ENCODE assay signal across 24 cellular contexts in the genomic region with DNA sequence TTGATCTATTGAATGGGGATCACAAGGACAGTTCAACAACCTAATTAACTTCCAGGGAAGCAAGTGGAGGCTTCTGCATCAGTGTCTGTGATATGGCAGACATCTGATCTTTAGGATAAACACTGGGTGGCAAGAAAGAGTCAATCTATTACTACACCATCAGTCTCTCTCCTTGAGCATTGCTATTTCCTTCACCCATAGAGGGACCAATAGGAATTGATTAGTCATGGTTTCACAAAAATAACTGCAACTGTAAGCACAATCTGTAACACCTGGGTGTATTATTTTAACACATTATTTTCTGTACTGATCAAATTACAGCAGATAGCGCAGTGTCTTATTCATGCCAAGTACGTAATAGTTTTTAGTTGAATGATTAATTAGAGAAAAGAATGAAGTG. TPM values are rescaled to one million over a fixed set of nuclear protein-coding genes. Genes with fewer than 3 reads are reported as not detected.
DNase-seq lines count a peak whose midpoint lies in the region; ATAC-seq and TF ChIP-seq lines count a peak whose summit lies in the region.
"Had no signal": no experiment of that assay in that cellular context is flagged by ENCODE, and none has a peak within 500 bp of the region (broad histone marks: within the 10 kb centered on the region; RNA-seq: fewer than 3 reads in every experiment).

No MANE protein-coding gene starts in this region.

- TF ChIP-seq POLR2A in IMR-90 (IDR thresholded peaks at IDR 0.05; ENCODE audit: low read depth, low read length) (no peak), gastrocnemius medialis (IDR thresholded peaks at IDR 0.05) (no peak)

- no peak overlapping the region for H3K18ac ChIP-seq in IMR-90 (ENCODE audit: low read depth, low read length)

- TF ChIP-seq RAD21 in IMR-90 (IDR thresholded peaks at IDR 0.05; ENCODE audit: low read length): no peak

- H3K36me3 ChIP-seq in IMR-90 (ENCODE audit: control insufficient read depth, insufficient read depth, low read length) (peaks cover 14% of the 10 kb centered on the region), gastrocnemius medialis (peaks cover 0 to 80% of the 10 kb centered on the region in 2 donors)

- peaks cover 80% of the 10 kb centered on the region for H3K36me3 Mint-ChIP-seq in activated T-cell treated with anti-CD3 and anti-CD28 coated beads, Interleukin-2, amount 50 U/mL, for 24 hours (ENCODE audit: low read depth)
- H3K36me3 Mint-ChIP-seq in activated naive CD8-positive, alpha-beta T cell treated with anti-CD3 and anti-CD28 coated beads for 36 hours: peaks cover 49% of the 10 kb centered on the region

- no peak for DNase-seq in activated T-cell treated with anti-CD3 and anti-CD28 coated beads, Interleukin-2, amount 50 U/mL, for 24 hours
- DNase-seq in activated T-cell treated with anti-CD3 and anti-CD28 coated beads, Interleukin-2, amount 50 U/mL, for 48 hours: no peak
- DNase-seq in IMR-90 (no peak), gastrocnemius medialis (no peak), HuH-7.5 (ENCODE audit: low spot score) (no peak)
- no peak for DNase-seq in activated naive CD8-positive, alpha-beta T cell treated with anti-CD3 and anti-CD28 coated beads for 36 hours
- DNase-seq: activated CD4-positive, CD25-positive, alpha-beta regulatory T cell; activated CD8-positive, alpha-beta memory T cell treated with anti-CD3 and anti-CD28 coated beads, Interleukin-2, amount 10 ng/mL, durations not matched to agents 7 days and 5 days; activated gamma-delta T cell treated with Interleukin-2 at 50 U/mL for 16 hours; DMS 273 treated with DMSO at 0.1 percent for 48 hours; foreskin melanocyte; hypothalamus; left ventricle myocardium inferior; NCI-H187; NCI-H446; SW 1271 had no signal

- no peak overlapping the region for H2BK5ac ChIP-seq in IMR-90 (ENCODE audit: low read depth, low read length, poor library complexity, severe bottlenecking)

- no peaks in the 10 kb centered on the region for H3K9me3 ChIP-seq in IMR-90 (ENCODE audit: control insufficient read depth, insufficient read depth, low read length)
- H3K9me3 ChIP-seq in gastrocnemius medialis: no peaks in the 10 kb centered on the region
- H3K9me3 ChIP-seq: left ventricle myocardium inferior, thoracic aorta, vagina had no signal

- H3K4ac ChIP-seq in IMR-90 (ENCODE audit: low read depth, low read length): no peak overlapping the region

- H4K20me1 ChIP-seq in IMR-90 (ENCODE audit: insufficient read depth, low read length): no peaks in the 10 kb centered on the region; the same call in 1 of the 2 replicates

- no CpG with 5 or more reads among the region's 2 CpGs for WGBS in IMR-90 (ENCODE audit: extremely low coverage in 2 of 2, insufficient read length in 1 of 2), 2 experiments

- peaks cover 2% of the 10 kb centered on the region for H3K9me1 ChIP-seq in IMR-90 (ENCODE audit: insufficient read depth, low read length)

- POLR2A ChIA-PET in IMR-90 (lab: Charles Lee; ENCODE audit: unreplicated experiment): no interaction called here

- H3K27ac Mint-ChIP-seq in activated T-cell treated with anti-CD3 and anti-CD28 coated beads, Interleukin-2, amount 50 U/mL, for 24 hours: peak overlapping the region; percentile 42
- peak overlapping the region; percentile 77 for H3K27ac Mint-ChIP-seq in activated naive CD8-positive, alpha-beta T cell treated with anti-CD3 and anti-CD28 coated beads for 36 hours
- H3K27ac Mint-ChIP-seq: activated CD8-positive, alpha-beta memory T cell treated with anti-CD3 and anti-CD28 coated beads, Interleukin-2, amount 10 ng/mL, durations not matched to agents 7 days and 5 days; progenitor cell of endocrine pancreas had no signal

- H3K4me3 ChIP-seq in IMR-90 (ENCODE audit: insufficient read depth, low read depth, low read length) (no peak overlapping the region), gastrocnemius medialis (no peak overlapping the region)
- H3K4me3 ChIP-seq: left ventricle myocardium inferior, thoracic aorta, vagina had no signal

- dilution Hi-C loops in IMR-90 (cut with HindIII; ENCODE audit: low sequenced_read_pairs, unreplicated experiment): no loop called here

- H3K4me1 ChIP-seq in IMR-90 (ENCODE audit: control insufficient read depth, insufficient read depth, low read length) (no peaks in the 10 kb centered on the region; the same call in 1 of the 2 replicates), gastrocnemius medialis (peaks cover 7 to 17% of the 10 kb centered on the region in 2 donors)
- H3K4me1 ChIP-seq: vagina had no signal

- H4K91ac ChIP-seq in IMR-90 (ENCODE audit: insufficient read depth, low read depth, low read length): no peak overlapping the region

- H3K79me1 ChIP-seq in IMR-90 (ENCODE audit: low read depth in 1 of 2, low read length in 2 of 2): peaks cover 5 to 22% of the 10 kb centered on the region in 2 experiments; a peak in 3 of 4 replicates

- no peak overlapping the region for H3K9ac ChIP-seq in IMR-90 (ENCODE audit: low read depth, low read length)

- H3K27me3 ChIP-seq in IMR-90 (ENCODE audit: control insufficient read depth, insufficient read depth, low read length) (no peaks in the 10 kb centered on the region), gastrocnemius medialis (no peaks in the 10 kb centered on the region)
- H3K27me3 ChIP-seq: vagina had no signal

- no peak overlapping the region for H3K56ac ChIP-seq in IMR-90 (ENCODE audit: extremely low read depth, insufficient read depth, low read length)

- TF ChIP-seq CTCF in IMR-90 (conservative IDR thresholded peaks at IDR 0.05; ENCODE audit: low read depth, low read length) (no peak), gastrocnemius medialis (IDR thresholded peaks at IDR 0.05 in 4 of 5, conservative IDR thresholded peaks at IDR 0.05 in 1 of 5) (no peak)

- H3K9me3 Mint-ChIP-seq in activated T-cell treated with anti-CD3 and anti-CD28 coated beads, Interleukin-2, amount 50 U/mL, for 24 hours: no peaks in the 10 kb centered on the region
- H3K9me3 Mint-ChIP-seq in activated naive CD8-positive, alpha-beta T cell treated with anti-CD3 and anti-CD28 coated beads for 36 hours: no peaks in the 10 kb centered on the region
- H3K9me3 Mint-ChIP-seq: IgD-negative memory B cell had no signal

- no peaks in the 10 kb centered on the region for H3K27me3 Mint-ChIP-seq in activated T-cell treated with anti-CD3 and anti-CD28 coated beads, Interleukin-2, amount 50 U/mL, for 24 hours
- no peaks in the 10 kb centered on the region for H3K27me3 Mint-ChIP-seq in activated naive CD8-positive, alpha-beta T cell treated with anti-CD3 and anti-CD28 coated beads for 36 hours
- H3K27me3 Mint-ChIP-seq: activated CD8-positive, alpha-beta memory T cell treated with anti-CD3 and anti-CD28 coated beads, Interleukin-2, amount 10 ng/mL, durations not matched to agents 7 days and 5 days; IgD-negative memory B cell; progenitor cell of endocrine pancreas had no signal

- in situ Hi-C loops in IMR-90 (cut with MboI; ENCODE audit: low sequenced_read_pairs) (no loop called here), gastrocnemius medialis (cut with MboI; ENCODE audit: low sequenced_read_pairs in 4 of 4) (no loop called here)

- intact Hi-C loops in IMR-90 (cut with micrococcal nuclease): loop anchor here (5.0 kb wide), 2 partner anchors 37 to 112 kb away; no protein-coding TSS in a partner anchor
- intact Hi-C loops in gastrocnemius medialis (cut with DNase I; ENCODE audit: low total_unique reads): no loop called here

- peaks cover 48% of the 10 kb centered on the region for H3K4me1 Mint-ChIP-seq in activated T-cell treated with anti-CD3 and anti-CD28 coated beads, Interleukin-2, amount 50 U/mL, for 24 hours (ENCODE audit: low read depth)
- H3K4me1 Mint-ChIP-seq in activated naive CD8-positive, alpha-beta T cell treated with anti-CD3 and anti-CD28 coated beads for 36 hours: peaks cover 43% of the 10 kb centered on the region

- H4K5ac ChIP-seq in IMR-90 (ENCODE audit: low read depth, low read length): no peak overlapping the region

- ATAC-seq in IMR-90 (ENCODE audit: low read depth): no peak
- ATAC-seq in gastrocnemius medialis: no peak
- ATAC-seq in HG03469 (IDR thresholded peaks at IDR 0.05; ENCODE audit: unreplicated experiment): no peak
- ATAC-seq in HG02852 (IDR thresholded peaks at IDR 0.05; ENCODE audit: unreplicated experiment): no peak
- ATAC-seq: activated CD8-positive, alpha-beta memory T cell treated with anti-CD3 and anti-CD28 coated beads, Interleukin-2, amount 10 ng/mL, durations not matched to agents 7 days and 5 days; Right ventricle myocardium inferior had no signal

- H3K23ac ChIP-seq in IMR-90 (ENCODE audit: low read depth, low read length): no peak overlapping the region

- no peak overlapping the region for H2AK5ac ChIP-seq in IMR-90 (ENCODE audit: low read depth, low read length)

- H4K8ac ChIP-seq in IMR-90 (ENCODE audit: low read depth in 2 of 2, low read length in 2 of 2): no peak overlapping the region

- no peak overlapping the region for H2AFZ ChIP-seq in IMR-90 (replicated peaks; ENCODE audit: low read length, poor library complexity)

- H3K27ac ChIP-seq in IMR-90 (ENCODE audit: insufficient read depth, low read length) (no peak overlapping the region), gastrocnemius medialis (peak overlapping the region in 3 of 4 donors; percentile 8 to 23 (median 9))
- H3K27ac ChIP-seq: C4-2B, left ventricle myocardium inferior, thoracic aorta, vagina had no signal

- no peak overlapping the region for H2BK120ac ChIP-seq in IMR-90 (ENCODE audit: low read depth, low read length)

- H2AK9ac ChIP-seq in IMR-90 (replicated peaks; ENCODE audit: low read depth, low read length, poor library complexity): no peak overlapping the region

- CTCF ChIA-PET in IMR-90 (lab: Yijun Ruan, JAX): no interaction called here

- no peak overlapping the region for H3K14ac ChIP-seq in IMR-90 (replicated peaks; ENCODE audit: low read depth, low read length)

- H2BK15ac ChIP-seq in IMR-90 (ENCODE audit: low read depth, low read length): no peak overlapping the region

- H3K4me2 ChIP-seq in IMR-90 (ENCODE audit: low read depth, low read length): no peak overlapping the region

- H3K4me3 Mint-ChIP-seq in activated T-cell treated with anti-CD3 and anti-CD28 coated beads, Interleukin-2, amount 50 U/mL, for 24 hours: no peak overlapping the region
- H3K4me3 Mint-ChIP-seq in activated naive CD8-positive, alpha-beta T cell treated with anti-CD3 and anti-CD28 coated beads for 36 hours: no peak overlapping the region
- H3K4me3 Mint-ChIP-seq: activated CD8-positive, alpha-beta memory T cell treated with anti-CD3 and anti-CD28 coated beads, Interleukin-2, amount 10 ng/mL, durations not matched to agents 7 days and 5 days; IgD-negative memory B cell had no signal

- no peak overlapping the region for H2BK20ac ChIP-seq in IMR-90 (ENCODE audit: low read depth, low read length)

- no TSS peak for BruUV-seq in IMR-90 (replicated peaks; lab: Mats Ljungman, UMichigan)

RNA-seq across cellular contexts. Expression of a gene that starts 50.3 kb away (rescaled TPM):
- total RNA-seq in IMR-90 (2012; rRNA removed) (34.7 and 36.7 TPM in 2 replicates), gastrocnemius medialis (100 to 1,000 TPM in 1 of 4 donors, 10 to 100 TPM in 3; 77.3 to 102 (median 90.8) TPM)
- 6.4 and 8.4 TPM in 2 replicates for polyA plus RNA-seq in IMR-90 (2012; rRNA removed)
- polyA plus RNA-seq in IMR-90 (2012; cell fraction: cytosol; rRNA removed): 1.7 and 3.6 TPM in 2 replicates
- 4.9 and 29.1 TPM in 2 replicates for polyA plus RNA-seq in IMR-90 (2012; cell fraction: nucleus; rRNA removed; ENCODE audit: low replicate concordance)
- total RNA-seq in activated naive CD8-positive, alpha-beta T cell treated with anti-CD3 and anti-CD28 coated beads for 36 hours: 10 to 100 TPM; 44.4 to 51.2 TPM
